1 cellular context compared by ENCODE assay signal in the genomic region with DNA sequence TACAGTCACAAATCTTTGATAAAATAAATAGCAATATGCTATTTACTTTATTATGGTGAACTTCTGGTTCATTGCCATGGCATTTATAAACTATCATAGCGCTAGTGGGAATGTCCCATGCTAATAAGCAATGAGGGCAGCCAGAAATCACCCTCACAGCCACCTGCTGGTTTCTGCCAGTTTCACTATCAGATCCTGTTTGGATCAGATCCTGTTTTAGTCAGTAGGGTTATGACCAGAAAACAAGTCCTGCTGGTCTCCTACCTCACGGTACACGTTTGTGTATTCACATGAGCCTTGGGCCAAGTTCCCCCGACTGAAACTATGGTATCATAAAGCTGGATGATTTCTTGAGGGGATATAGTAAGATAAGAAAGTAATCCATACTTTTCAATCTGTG.
TF ChIP-seq lines count a peak whose summit lies in the region.

No MANE protein-coding gene starts in this region.

TF ChIP-seq in HepG2, 621 proteins besides CTCF, POLR2A, EP300 and RAD21 (continued from another document):
- TF ChIP-seq ZNF558 (CRISPR knock-in tag; IDR thresholded peaks at IDR 0.05; ENCODE audit: borderline replicate concordance) = no peak
